ENCODE assay signal across 8 cellular contexts in genomic region chr1:151340870-151341754, GRCh38. TPM values are rescaled to one million over a fixed set of nuclear protein-coding genes. Genes with fewer than 3 reads are reported as not detected.
DNase-seq lines count a peak whose midpoint lies in the region; ATAC-seq and TF ChIP-seq lines count a peak whose summit lies in the region.

No MANE protein-coding gene starts in this region.

- TF ChIP-seq POLR2A in right lobe of liver (IDR thresholded peaks at IDR 0.05): no peak

- POLR2A ChIA-PET in activated B cell treated with CpG ODN at 0.5 μM for 24 hours (lab: Charles Lee): interaction anchor here (0.6 to 6.9 kb wide), 13 partner anchors 11 to 283 kb away, joined by 3 to 94 read pairs (median 5); partner anchors contain the start of genes CGN, PI4KB, PSMB4 and ZNF687

- ATAC-seq in HG03196 (IDR thresholded peaks at IDR 0.05; ENCODE audit: unreplicated experiment): peak; percentile 46
- ATAC-seq in activated B cell treated with CpG ODN at 0.5 μM for 24 hours (ENCODE audit: low read depth): peak; percentile 86
- peak; percentile 93 to 98 (median 96) for ATAC-seq in right lobe of liver
- no peak for ATAC-seq in GM21528 (IDR thresholded peaks at IDR 0.05; ENCODE audit: low FRiP score, unreplicated experiment)

- H3K27ac Mint-ChIP-seq in activated B cell treated with CpG ODN at 0.5 μM for 24 hours: peak overlapping the region; percentile 100

- H3K27ac ChIP-seq in dorsolateral prefrontal cortex: peak overlapping the region in 46 of 59 donors; percentile 1 to 82 (median 56)
- H3K27ac ChIP-seq in right lobe of liver: no peak overlapping the region

- H3K4me3 Mint-ChIP-seq in activated B cell treated with CpG ODN at 0.5 μM for 24 hours: no peak overlapping the region

- peaks cover 0 to 16% (median 0%) of the 10 kb centered on the region in 4 donors for H3K36me3 ChIP-seq in right lobe of liver

- peaks cover 66% of the 10 kb centered on the region for H3K36me3 Mint-ChIP-seq in activated B cell treated with CpG ODN at 0.5 μM for 24 hours (ENCODE audit: low read depth)

- H3K4me3 ChIP-seq in dorsolateral prefrontal cortex (peak overlapping the region in 8 of 59 donors; percentile 3 to 38 (median 12)), right lobe of liver (no peak overlapping the region)

- H3K27me3 ChIP-seq in dorsolateral prefrontal cortex (no peaks in the 10 kb centered on the region), right lobe of liver (no peaks in the 10 kb centered on the region)

- peaks cover 47% of the 10 kb centered on the region for H3K4me1 Mint-ChIP-seq in activated B cell treated with CpG ODN at 0.5 μM for 24 hours

- intact Hi-C loops in activated B cell treated with CpG ODN at 0.5 μM for 24 hours (cut with micrococcal nuclease): loop anchor here (1.0 to 10.0 kb wide), 7 partner anchors 14 to 716 kb away; partner anchors contain the start of genes ENSA, PI4KB, PSMB4 and PSMD4
- intact Hi-C loops in dorsolateral prefrontal cortex (cut with DNase I): loop anchor here in 1 of 2 donors (2.0 to 5.0 kb wide), 2 partner anchors 49 to 144 kb away; no protein-coding TSS in a partner anchor
- intact Hi-C loops in right lobe of liver (cut with DNase I): loop anchor here in 1 of 2 donors (5.0 kb wide), 1 partner anchor 39 kb away; no protein-coding TSS in a partner anchor

- no peaks in the 10 kb centered on the region for H3K27me3 Mint-ChIP-seq in activated B cell treated with CpG ODN at 0.5 μM for 24 hours

- peak; percentile 86 for DNase-seq in DMS153 (lab: John Stamatoyannopoulos, UW)
- DNase-seq in NCI-H446 (lab: John Stamatoyannopoulos, UW): peak; percentile 56 to 81
- no peak for DNase-seq in activated B cell treated with CpG ODN at 0.5 μM for 24 hours
- DNase-seq in dorsolateral prefrontal cortex: peak in 5 of 10 donors; percentile 32 to 57 (median 49)
- DNase-seq in right lobe of liver: no peak
- peak; percentile 55 for DNase-seq in stimulated activated CD8-positive, alpha-beta memory T cell treated with anti-CD3 and anti-CD28 coated beads, Interleukin-4, amount 100 ng/mL, for 48 hours

- H3K4me1 ChIP-seq in right lobe of liver: peaks cover 0 to 2% (median under 1%) of the 10 kb centered on the region in 4 donors

- no peaks in the 10 kb centered on the region for H3K9me3 Mint-ChIP-seq in activated B cell treated with CpG ODN at 0.5 μM for 24 hours

- CTCF ChIA-PET in activated B cell treated with CpG ODN at 0.5 μM for 24 hours (lab: Charles Lee): interaction anchor here (0.6 to 4.0 kb wide), 28 partner anchors 9 to 241 kb away, joined by 3 to 51 read pairs (median 5); partner anchors contain the start of genes PI4KB, PSMB4, PSMD4 and TNFAIP8L2

- TF ChIP-seq CTCF in activated B cell treated with CpG ODN at 0.5 μM for 24 hours (IDR thresholded peaks at IDR 0.05): no peak
- peak; percentile 59 to 96 (median 84) for TF ChIP-seq CTCF in dorsolateral prefrontal cortex (IDR thresholded peaks at IDR 0.05 in 54 of 56, conservative IDR thresholded peaks at IDR 0.05 in 2 of 56; ENCODE audit: low read depth in 1 of 56, partially characterized antibody in 56 of 56)
- TF ChIP-seq CTCF in right lobe of liver (IDR thresholded peaks at IDR 0.05): peak; percentile 61 to 86 (median 76)

- WGBS in right lobe of liver (ENCODE audit: insufficient coverage, low coverage, low lambda C conversion rate, missing lambda C conversion rate): 22% methylated on average over 7 of the region's 7 CpGs

- no peaks in the 10 kb centered on the region for H3K9me3 ChIP-seq in right lobe of liver

RNA-seq across cellular contexts. Expression of gene RFX5, which starts 5.9 kb away (rescaled TPM):
- 222 and 262 TPM in 2 replicates for total RNA-seq in activated B cell treated with CpG ODN at 0.5 μM for 24 hours
- 10 to 100 TPM; 21.1 to 65.9 (median 38.7) TPM for total RNA-seq in dorsolateral prefrontal cortex
- 10 to 100 TPM in 5 of 6 experiments, 1 to 10 TPM in 1; 9.8 to 23.0 (median 16.8) TPM for total RNA-seq in right lobe of liver

RNA-seq across cellular contexts. Expression of gene PI4KB, which starts 13.9 kb away (rescaled TPM):
- total RNA-seq in activated B cell treated with CpG ODN at 0.5 μM for 24 hours: 112 and 113 TPM in 2 replicates
- total RNA-seq in dorsolateral prefrontal cortex: 100 to 1,000 TPM in 23 of 120 experiments, 10 to 100 TPM in 97; 67.1 to 120 (median 92.2) TPM
- 10 to 100 TPM; 20.0 to 24.7 (median 22.7) TPM for total RNA-seq in right lobe of liver

RNA-seq across cellular contexts. Expression of gene SELENBP1, which starts 31.4 kb away (rescaled TPM):
- total RNA-seq in activated B cell treated with CpG ODN at 0.5 μM for 24 hours: not detected in 2 replicates
- total RNA-seq in dorsolateral prefrontal cortex: 100 to 1,000 TPM in 1 of 120 experiments, 10 to 100 TPM in 119; 14.5 to 109 (median 42.1) TPM
- total RNA-seq in right lobe of liver: 100 to 1,000 TPM in 4 of 6 experiments, 10 to 100 TPM in 2; 83.4 to 423 (median 208) TPM

RNA-seq across cellular contexts. Expression of gene PSMB4, which starts 58.3 kb away (rescaled TPM):
- total RNA-seq in activated B cell treated with CpG ODN at 0.5 μM for 24 hours: 310 and 330 TPM in 2 replicates
- 100 to 1,000 TPM; 103 to 226 (median 181) TPM for total RNA-seq in dorsolateral prefrontal cortex
- total RNA-seq in right lobe of liver: 100 to 1,000 TPM; 125 to 174 (median 151) TPM

RNA-seq across cellular contexts. Expression of gene ZNF687, which starts 59.0 kb away (rescaled TPM):
- total RNA-seq in activated B cell treated with CpG ODN at 0.5 μM for 24 hours: 38.8 and 40.3 TPM in 2 replicates
- 10 to 100 TPM; 16.1 to 36.4 (median 25.3) TPM for total RNA-seq in dorsolateral prefrontal cortex
- 10 to 100 TPM in 3 of 6 experiments, 1 to 10 TPM in 3; 7.6 to 14.2 (median 10.1) TPM for total RNA-seq in right lobe of liver

Comparison
In these comparisons a context has a peak if more than half of its experiments do, and no peak if none do; other contexts are left out.
1. DNase-seq: peak in DMS153 (single experiment), NCI-H446 (2 of 2) and stimulated activated CD8-positive, alpha-beta memory T cell treated with anti-CD3 and anti-CD28 coated beads, Interleukin-4, amount 100 ng/mL, for 48 hours (single experiment); none in activated B cell treated with CpG ODN at 0.5 μM for 24 hours (single experiment) and right lobe of liver (0 of 3).
2. H3K27ac ChIP-seq: peak in dorsolateral prefrontal cortex (46 of 59); none in right lobe of liver (0 of 3).
3. RNA of gene SELENBP1, which starts 31.4 kb away (total RNA-seq): 83.4 to 423 TPM in right lobe of liver and 14.5 to 109 TPM in dorsolateral prefrontal cortex; not detected in activated B cell treated with CpG ODN at 0.5 μM for 24 hours; every median in the first group is over 10 times any median in the second.